Comparison of ENCODE assay signal across 14 cellular contexts in the genomic region with DNA sequence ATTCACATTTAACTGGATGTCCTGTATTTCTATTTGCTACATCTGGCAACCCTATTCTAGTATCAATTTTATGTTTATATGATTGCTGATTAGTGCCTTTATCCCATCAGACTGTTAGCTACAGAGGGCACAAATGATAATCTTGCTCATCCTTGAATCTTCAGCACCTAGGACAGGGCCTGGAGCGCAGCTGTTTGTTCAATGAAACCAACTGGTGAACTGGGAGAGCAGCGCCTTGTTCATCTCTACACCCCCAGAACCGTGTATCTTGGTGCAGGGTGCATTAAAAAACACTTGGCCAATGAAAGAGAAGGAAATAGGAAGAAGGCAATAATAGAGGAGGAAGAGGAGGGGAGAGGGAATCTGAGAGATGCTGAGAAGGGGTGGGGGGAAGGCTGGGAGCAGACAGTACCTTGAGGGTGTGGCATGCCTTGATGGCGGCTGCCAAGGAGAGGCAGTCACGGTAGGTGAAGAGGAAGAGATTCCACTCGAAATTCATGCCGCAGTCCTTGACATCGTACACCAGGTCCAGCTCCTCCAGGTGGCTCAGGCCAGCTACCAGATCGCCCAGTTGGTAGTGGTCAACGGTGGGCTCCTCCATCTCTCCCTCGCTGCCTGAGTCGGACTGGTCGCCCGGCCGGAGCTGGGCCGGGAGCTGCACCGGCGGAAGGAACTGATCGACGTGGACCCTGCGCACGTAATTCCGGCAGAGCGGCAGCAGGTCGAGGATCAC. TPM values are rescaled to one million over a fixed set of nuclear protein-coding genes. Genes with fewer than 3 reads are reported as not detected.
DNase-seq lines count a peak whose midpoint lies in the region; ATAC-seq and TF ChIP-seq lines count a peak whose summit lies in the region.
"Had no signal": no experiment of that assay in that cellular context is flagged by ENCODE, and none has a peak within 500 bp of the region (broad histone marks: within the 10 kb centered on the region; RNA-seq: fewer than 3 reads in every experiment).

No MANE protein-coding gene starts in this region.

- TF ChIP-seq CTCF in mammary epithelial cell (conservative IDR thresholded peaks at IDR 0.05 in 1 of 2, IDR thresholded peaks at IDR 0.05 in 1 of 2; ENCODE audit: extremely low read depth in 1 of 2, insufficient read depth in 1 of 2, low read depth in 1 of 2, low read length in 2 of 2) = no peak
- TF ChIP-seq CTCF in PC-3 (conservative IDR thresholded peaks at IDR 0.05; ENCODE audit: low read depth, low read length) = no peak
- no peak for TF ChIP-seq CTCF in dorsolateral prefrontal cortex (IDR thresholded peaks at IDR 0.05 in 54 of 56, conservative IDR thresholded peaks at IDR 0.05 in 2 of 56; ENCODE audit: low read depth in 1 of 56, partially characterized antibody in 56 of 56)

- dilution Hi-C loops in mammary epithelial cell (cut with HindIII; ENCODE audit: low sequenced_read_pairs) = no loop called here

- no peak for ATAC-seq in PC-3
- ATAC-seq: activated T-helper 17 cell treated with anti-CD3 and anti-CD28 coated beads, Interleukin-2, amount 50 U/mL, for 72 hours had no signal

- no peaks in the 10 kb centered on the region for H3K79me2 ChIP-seq in mammary epithelial cell (ENCODE audit: insufficient read depth, low read length)
- no peaks in the 10 kb centered on the region for H3K79me2 ChIP-seq in PC-3 (ENCODE audit: low read length)

- intact Hi-C loops in mammary epithelial cell (cut with micrococcal nuclease) = no loop called here
- intact Hi-C loops in PC-3 (cut with micrococcal nuclease) = no loop called here
- intact Hi-C loops in dorsolateral prefrontal cortex (cut with DNase I) = no loop called here

- H3K36me3 ChIP-seq in mammary epithelial cell (ENCODE audit: insufficient read depth, low read length) (no peaks in the 10 kb centered on the region), PC-3 (ENCODE audit: low read depth, low read length) (no peaks in the 10 kb centered on the region)
- H3K36me3 ChIP-seq: ascending aorta had no signal

- no peak overlapping the region for H3K27ac ChIP-seq in mammary epithelial cell (ENCODE audit: insufficient read depth, low read depth, low read length)
- H3K27ac ChIP-seq in PC-3 (ENCODE audit: low read length) = no peak overlapping the region
- H3K27ac ChIP-seq in dorsolateral prefrontal cortex = peak overlapping the region in 36 of 59 donors; percentile 4 to 96 (median 74)
- H3K27ac ChIP-seq: ascending aorta had no signal

- H3K9me3 ChIP-seq in mammary epithelial cell (replicated peaks; ENCODE audit: insufficient read depth, low read length) (no peaks in the 10 kb centered on the region), PC-3 (ENCODE audit: low read length) (no peaks in the 10 kb centered on the region)
- H3K9me3 ChIP-seq: ascending aorta had no signal

- H3K9ac ChIP-seq in mammary epithelial cell (ENCODE audit: insufficient read depth, low read length) (no peak overlapping the region), PC-3 (ENCODE audit: low read length) (no peak overlapping the region)

- H3K4me2 ChIP-seq in mammary epithelial cell (ENCODE audit: insufficient read depth, low read depth, low read length) (no peak overlapping the region), PC-3 (ENCODE audit: low read length) (no peak overlapping the region)

- peak; percentile 61 to 76 for DNase-seq in T47D (ENCODE audit: low read depth in 1 of 2, low spot score in 1 of 2)
- DNase-seq in mammary epithelial cell = no peak
- peak; percentile 34 for DNase-seq in PC-3
- no peak for DNase-seq in dorsolateral prefrontal cortex
- peak; percentile 23 for DNase-seq in renal cortical epithelial cell (ENCODE audit: low read depth)
- no peak for DNase-seq in NCI-H1048 (lab: John Stamatoyannopoulos, UW)
- DNase-seq in Ammon's horn (ENCODE audit: low spot score) = no peak
- DNase-seq in activated T-cell treated with anti-CD3 and anti-CD28 coated beads for 4 hours = no peak
- DNase-seq: DMS153; KG1; naive B cell; stimulated activated CD4-positive, alpha-beta T cell treated with anti-CD3 and anti-CD28 coated beads, Interleukin-2, amount 100 ng/mL, for 24 hours had no signal

- 81% methylated on average over 24 of the region's 25 CpGs for WGBS in mammary epithelial cell (ENCODE audit: low coverage, missing lambda C conversion rate)

- BruUV-seq in mammary epithelial cell (replicated peaks; lab: Mats Ljungman, UMichigan) (no TSS peak), PC-3 (replicated peaks; lab: Mats Ljungman, UMichigan) (no TSS peak)

- H3F3A ChIP-seq in PC-3 (ENCODE audit: low read length, unreplicated experiment) = no peaks in the 10 kb centered on the region

- no peak overlapping the region for H3K4me3 ChIP-seq in mammary epithelial cell (replicated peaks in 1 of 3; ENCODE audit: insufficient read depth in 1 of 3, low read depth in 2 of 3, low read length in 3 of 3)
- no peak overlapping the region for H3K4me3 ChIP-seq in PC-3 (ENCODE audit: low read length)
- no peak overlapping the region for H3K4me3 ChIP-seq in dorsolateral prefrontal cortex
- H3K4me3 ChIP-seq: ascending aorta had no signal

- no peaks in the 10 kb centered on the region for H3K4me1 ChIP-seq in mammary epithelial cell (ENCODE audit: insufficient read depth, low read length)
- H3K4me1 ChIP-seq in PC-3 (ENCODE audit: insufficient read depth, low read length) = no peaks in the 10 kb centered on the region
- H3K4me1 ChIP-seq: ascending aorta had no signal

- POLR2A ChIA-PET in PC-3 (lab: Charles Lee; ENCODE audit: unreplicated experiment) = no interaction called here

- H3K27me3 ChIP-seq in mammary epithelial cell (ENCODE audit: insufficient read depth, low read length) = no peaks in the 10 kb centered on the region
- peaks cover 77% of the 10 kb centered on the region for H3K27me3 ChIP-seq in PC-3 (ENCODE audit: low read length)
- H3K27me3 ChIP-seq in dorsolateral prefrontal cortex = peaks cover 0 to 20% (median 0%) of the 10 kb centered on the region in 45 donors
- H3K27me3 ChIP-seq: ascending aorta had no signal

- no peaks in the 10 kb centered on the region for H4K20me1 ChIP-seq in mammary epithelial cell (ENCODE audit: insufficient read depth, low read length)
- H4K20me1 ChIP-seq in PC-3 (ENCODE audit: low read length) = no peaks in the 10 kb centered on the region

- H2AFZ ChIP-seq in mammary epithelial cell (ENCODE audit: low read depth, low read length) (no peak overlapping the region), PC-3 (ENCODE audit: low read length) (no peak overlapping the region)

- in situ Hi-C loops in T47D (cut with HindIII; ENCODE audit: low pct_unique_long_range_greater_than_20kb, low sequenced_read_pairs) = no loop called here
- in situ Hi-C loops in mammary epithelial cell (cut with MboI; ENCODE audit: low sequenced_read_pairs in 2 of 2) = no loop called here

- CTCF ChIA-PET in mammary epithelial cell (lab: Charles Lee; ENCODE audit: low non-redundant PET) = no interaction called here
- CTCF ChIA-PET in PC-3 (lab: Charles Lee) = no interaction called here

- H3K9me2 ChIP-seq in PC-3 (replicated peaks; ENCODE audit: low read length) = no peaks in the 10 kb centered on the region

RNA-seq across cellular contexts. Expression of gene TMEM151B, which starts 15.5 kb away (rescaled TPM):
- not detected for total RNA-seq in mammary epithelial cell
- polyA plus RNA-seq in mammary epithelial cell = 0.01 TPM
- polyA minus RNA-seq in mammary epithelial cell = not detected
- total RNA-seq in PC-3 (2014; rRNA removed) = not detected in 2 replicates
- total RNA-seq in dorsolateral prefrontal cortex = 100 to 1,000 TPM in 60 of 120 experiments, 10 to 100 TPM in 60; 28.3 to 159 (median 100) TPM
- total RNA-seq in renal cortical epithelial cell = not detected in 2 replicates
- total RNA-seq: ascending aorta had no signal

RNA-seq across cellular contexts. Expression of gene NFKBIE, which starts 20.4 kb away (rescaled TPM):
- total RNA-seq in mammary epithelial cell = 10 to 100 TPM in 1 of 2 donors, 1 to 10 TPM in 1; 4.7 to 10.4 TPM
- 6.6 TPM for polyA plus RNA-seq in mammary epithelial cell
- 2.8 TPM for polyA minus RNA-seq in mammary epithelial cell
- total RNA-seq in PC-3 (2014; rRNA removed) = 7.4 and 28.7 TPM in 2 replicates
- total RNA-seq in dorsolateral prefrontal cortex = 10 to 100 TPM in 13 of 120 experiments, 1 to 10 TPM in 107; 2.9 to 14.4 (median 7.5) TPM
- 17.6 and 28.1 TPM in 2 replicates for total RNA-seq in renal cortical epithelial cell

RNA-seq across cellular contexts. Expression of gene AARS2, which starts 27.4 kb away (rescaled TPM):
- total RNA-seq in mammary epithelial cell (10 to 100 TPM in 1 of 2 donors, 1 to 10 TPM in 1; 9.2 to 16.8 TPM), PC-3 (2014; rRNA removed) (26.2 and 30.4 TPM in 2 replicates), dorsolateral prefrontal cortex (10 to 100 TPM; 11.9 to 24.4 (median 16.4) TPM), renal cortical epithelial cell (8.2 and 15.5 TPM in 2 replicates)
- 8.5 TPM for polyA plus RNA-seq in mammary epithelial cell
- polyA minus RNA-seq in mammary epithelial cell = 6.0 TPM

RNA-seq across cellular contexts. Expression of gene SLC35B2, which starts 28.4 kb away (rescaled TPM):
- total RNA-seq in mammary epithelial cell (10 to 100 TPM; 72.6 to 76.3 TPM), PC-3 (2014; rRNA removed) (90.6 and 109 TPM in 2 replicates), dorsolateral prefrontal cortex (10 to 100 TPM in 119 of 120 experiments, 1 to 10 TPM in 1; 9.6 to 55.6 (median 23.9) TPM), renal cortical epithelial cell (64.3 and 103 TPM in 2 replicates)
- polyA plus RNA-seq in mammary epithelial cell = 134 TPM
- 104 TPM for polyA minus RNA-seq in mammary epithelial cell

RNA-seq across cellular contexts. Expression of gene HSP90AB1, which starts 38.8 kb away (rescaled TPM):
- total RNA-seq in mammary epithelial cell (100 to 1,000 TPM; 872 to 986 TPM), PC-3 (2014; rRNA removed) (1,280 and 1,322 TPM in 2 replicates), dorsolateral prefrontal cortex (1,000 to 10,000 TPM in 53 of 120 experiments, 100 to 1,000 TPM in 67; 482 to 1,543 (median 963) TPM), renal cortical epithelial cell (759 and 823 TPM in 2 replicates)
- 1,054 TPM for polyA plus RNA-seq in mammary epithelial cell
- 1,190 TPM for polyA minus RNA-seq in mammary epithelial cell

Comparison
In these comparisons a context has a peak if more than half of its experiments do, and no peak if none do; other contexts are left out.
1. DNase-seq: peak in T47D (2 of 2), PC-3 (single experiment) and renal cortical epithelial cell (single experiment); none in mammary epithelial cell (single experiment), dorsolateral prefrontal cortex (0 of 10), NCI-H1048 (single experiment), Ammon's horn (single experiment) and activated T-cell treated with anti-CD3 and anti-CD28 coated beads for 4 hours (single experiment).
2. H3K27ac ChIP-seq: peak in dorsolateral prefrontal cortex (36 of 59); none in mammary epithelial cell (single experiment) and PC-3 (single experiment).
3. RNA of gene TMEM151B, which starts 15.5 kb away (total RNA-seq): 28.3 to 159 TPM in dorsolateral prefrontal cortex; not detected in mammary epithelial cell, not detected in PC-3 and not detected in renal cortical epithelial cell; every median in the first group is over 10 times any median in the second.